In the genomic region with DNA sequence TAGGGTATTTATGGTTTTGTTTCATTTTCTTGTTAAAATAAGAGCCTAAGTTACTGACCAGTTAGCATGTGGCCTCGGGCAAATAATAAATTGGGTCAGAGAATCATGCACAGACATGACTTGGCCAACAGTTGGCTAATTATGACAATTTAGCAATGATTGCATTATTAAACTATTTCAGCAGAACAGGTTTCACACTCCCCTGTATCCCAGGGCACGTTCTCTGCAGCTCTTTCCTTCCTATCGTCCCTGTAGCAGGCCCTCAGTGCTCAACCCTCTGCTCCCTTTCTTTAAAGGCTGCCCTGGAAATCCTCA, we compare ENCODE assay signal across 2 cellular contexts.
TF ChIP-seq lines count a peak whose summit lies in the region.

No MANE protein-coding gene starts in this region.

TF ChIP-seq in HepG2, 621 proteins besides CTCF, POLR2A, EP300 and RAD21:
- TF ChIP-seq, protein P1, sequence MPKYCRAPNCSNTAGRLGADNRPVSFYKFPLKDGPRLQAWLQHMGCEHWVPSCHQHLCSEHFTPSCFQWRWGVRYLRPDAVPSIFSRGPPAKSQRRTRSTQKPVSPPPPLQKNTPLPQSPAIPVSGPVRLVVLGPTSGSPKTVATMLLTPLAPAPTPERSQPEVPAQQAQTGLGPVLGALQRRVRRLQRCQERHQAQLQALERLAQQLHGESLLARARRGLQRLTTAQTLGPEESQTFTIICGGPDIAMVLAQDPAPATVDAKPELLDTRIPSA (CRISPR knock-in tag; IDR thresholded peaks at IDR 0.05; ENCODE audit: borderline replicate concordance) = no peak

TF ChIP-seq in SK-N-SH, 30 proteins besides CTCF, POLR2A, EP300 and RAD21:
- TF ChIP-seq NFIC (IDR thresholded peaks at IDR 0.05; ENCODE audit: borderline replicate concordance) = no peak
- no peak for TF ChIP-seq MXI1 (IDR thresholded peaks at IDR 0.05; ENCODE audit: low read depth, low read length)
- TF ChIP-seq FOXM1 (IDR thresholded peaks at IDR 0.05; ENCODE audit: low read depth) = no peak
- TF ChIP-seq GABPA (IDR thresholded peaks at IDR 0.05; ENCODE audit: low read depth) = no peak
- TF ChIP-seq GATA2 (CRISPR knock-in tag; IDR thresholded peaks at IDR 0.05) = no peak
- TF ChIP-seq RCOR1 (IDR thresholded peaks at IDR 0.05; ENCODE audit: low read length) = no peak
- TF ChIP-seq TAF1 (IDR thresholded peaks at IDR 0.05; ENCODE audit: borderline replicate concordance, low read depth, low read length) = no peak
- TF ChIP-seq YY1 (IDR thresholded peaks at IDR 0.05; ENCODE audit: low read depth) = no peak
- no peak for TF ChIP-seq FOXJ3 (CRISPR knock-in tag; IDR thresholded peaks at IDR 0.05)
- TF ChIP-seq TCF12 (IDR thresholded peaks at IDR 0.05) = no peak
- no peak for TF ChIP-seq MEF2A (IDR thresholded peaks at IDR 0.05; ENCODE audit: borderline replicate concordance, low read depth)
TF ChIP-seq in SK-N-SH: peak in this region for 0.
